26 cellular contexts compared by ENCODE assay signal in genomic region chr14:50951032-50951431, GRCh38.
"Had no signal": no experiment of that assay in that cellular context is flagged by ENCODE, and none has a peak within 500 bp of the region (broad histone marks: within the 10 kb centered on the region; RNA-seq: fewer than 3 reads in every experiment).

No MANE protein-coding gene starts in this region.

- H3K4me1 Mint-ChIP-seq: naive B cell had no signal

- H3K9me3 Mint-ChIP-seq: effector memory CD8-positive, alpha-beta T cell; mesothelial cell of epicardium had no signal

- H3K36me3 ChIP-seq: esophagus squamous epithelium, gastrocnemius medialis, heart right ventricle, left lung, lower lobe of right lung had no signal

- H3K4me3 ChIP-seq: coronary artery, esophagus squamous epithelium, gastrocnemius medialis, heart right ventricle, left lung, lower lobe of right lung, mucosa of descending colon had no signal

- H3K27me3 Mint-ChIP-seq: effector memory CD8-positive, alpha-beta T cell; naive B cell had no signal

- H3K27me3 ChIP-seq: esophagus squamous epithelium, gastrocnemius medialis, heart right ventricle, left lung had no signal

- DNase-seq: effector CD8-positive, alpha-beta T cell; effector memory CD8-positive, alpha-beta T cell; endodermal cell; erythroblast; esophagus squamous epithelium; foreskin fibroblast; foreskin melanocyte; gastrocnemius medialis; glutamatergic neuron; head of caudate nucleus; heart right ventricle; hippocampal formation; left cardiac atrium; left lung; left ventricle myocardium superior; lower lobe of right lung; mesenchymal stem cell; mucosa of descending colon; naive B cell had no signal

- H3K9me3 ChIP-seq: esophagus squamous epithelium, gastrocnemius medialis, left lung, lower lobe of right lung, mucosa of descending colon had no signal

- H3K27ac ChIP-seq: coronary artery, epithelial cell of prostate, esophagus squamous epithelium, gastrocnemius medialis, heart right ventricle, left lung, lower lobe of right lung had no signal

- H3K4me3 Mint-ChIP-seq: effector memory CD8-positive, alpha-beta T cell; endodermal cell; mesothelial cell of epicardium; naive B cell had no signal

- H3K4me1 ChIP-seq: lower lobe of right lung had no signal

- FAIRE-seq: endometrium, islet of Langerhans, keratinocyte had no signal

- ATAC-seq: effector memory CD8-positive, alpha-beta T cell; esophagus mucosa; gastrocnemius medialis; heart right ventricle; left cardiac atrium; left lung; left ventricle myocardium superior; mucosa of descending colon had no signal

- H3K36me3 Mint-ChIP-seq: mesothelial cell of epicardium, naive B cell had no signal

- H3K27ac Mint-ChIP-seq: effector memory CD8-positive, alpha-beta T cell; endodermal cell; mesothelial cell of epicardium had no signal
